ENCODE assay signal across 8 cellular contexts in the genomic region with DNA sequence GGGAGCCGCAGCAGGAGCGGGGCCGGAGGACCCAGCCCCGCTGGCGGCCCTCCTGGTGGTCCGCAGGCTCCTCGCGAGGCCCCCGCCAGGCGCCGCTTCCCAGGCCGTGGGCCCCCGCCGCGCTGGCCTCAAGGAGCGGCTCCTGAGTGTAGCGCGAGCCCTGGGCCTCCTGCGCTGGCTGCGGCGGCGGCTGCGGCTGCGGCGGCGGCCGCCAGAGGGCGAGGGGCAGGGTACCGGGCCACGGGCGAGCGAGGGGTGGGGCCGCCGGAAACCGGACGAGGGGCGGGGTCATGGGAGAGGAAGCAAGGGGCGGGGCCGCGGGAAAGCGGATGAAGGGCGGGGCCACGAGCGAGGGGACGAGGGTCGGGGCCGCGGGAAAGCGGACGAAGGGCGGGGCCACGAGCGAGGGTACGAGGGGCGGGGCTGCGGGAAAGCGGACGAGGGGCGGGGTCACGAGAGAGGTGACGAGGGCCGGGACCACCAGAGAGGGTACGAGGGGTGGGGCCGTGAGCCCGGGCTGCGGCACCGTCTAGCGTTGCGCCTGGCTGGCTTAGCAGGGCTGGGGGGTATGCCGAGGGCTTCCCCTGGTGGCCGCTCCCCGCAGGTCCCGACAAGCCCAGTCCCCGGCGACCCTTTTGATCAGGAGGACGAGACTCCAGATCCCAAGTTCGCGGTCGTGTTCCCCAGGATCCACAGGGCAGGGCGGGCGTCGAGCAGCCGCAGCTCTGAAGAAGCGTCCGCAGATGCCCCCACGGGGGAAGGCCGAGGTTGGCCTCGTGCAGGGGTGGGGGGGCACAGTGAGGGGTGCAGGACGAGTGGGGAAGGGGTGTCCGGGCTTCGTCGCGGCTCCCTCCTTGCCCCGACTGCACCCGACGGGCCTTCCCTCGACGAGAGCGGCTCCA. TPM values are rescaled to one million over a fixed set of nuclear protein-coding genes. Genes with fewer than 3 reads are reported as not detected.
DNase-seq lines count a peak whose midpoint lies in the region; ATAC-seq and TF ChIP-seq lines count a peak whose summit lies in the region.

No MANE protein-coding gene starts in this region.

- H3K4me2 ChIP-seq in mammary epithelial cell (ENCODE audit: insufficient read depth, low read depth, low read length), result peak overlapping the region; percentile 86

- CTCF ChIA-PET in WTC11 (lab: Charles Lee) (interaction anchor here (0.7 to 8.9 kb wide), 24 partner anchors 8 to 318 kb away, joined by 3 to 61 read pairs (median 5); partner anchors contain the start of genes LLGL2, MIF4GD, SMIM5 and TSEN54), mammary epithelial cell (lab: Charles Lee; ENCODE audit: low non-redundant PET) (no interaction called here)

- H3K27me3 ChIP-seq in mammary epithelial cell (ENCODE audit: insufficient read depth, low read length) (peaks cover 4% of the 10 kb centered on the region), skeletal muscle tissue (ENCODE audit: control insufficient read depth in 3 of 3, insufficient read depth in 3 of 3, low read length in 3 of 3) (peaks cover 12 to 18% (median 13%) of the 10 kb centered on the region in 3 donors)

- dilution Hi-C loops in mammary epithelial cell (cut with HindIII; ENCODE audit: low sequenced_read_pairs), result no loop called here

- H3K36me3 ChIP-seq in mammary epithelial cell (ENCODE audit: insufficient read depth, low read length) (no peaks in the 10 kb centered on the region), skeletal muscle tissue (ENCODE audit: control insufficient read depth in 3 of 3, insufficient read depth in 3 of 3, low read length in 3 of 3) (no peaks in the 10 kb centered on the region)

- H3K79me2 ChIP-seq in mammary epithelial cell (ENCODE audit: insufficient read depth, low read length), result no peaks in the 10 kb centered on the region

- peak overlapping the region; percentile 49 for H3K4me3 Mint-ChIP-seq in WTC11

- POLR2A ChIA-PET in WTC11 (lab: Charles Lee), result interaction anchor here (0.6 to 1.1 kb wide), 3 partner anchors 63 to 161 kb away, joined by 3 to 5 read pairs (median 4); no protein-coding TSS in a partner anchor

- peaks cover 3% of the 10 kb centered on the region; the same call in 1 of the 2 replicates for H3K36me3 Mint-ChIP-seq in WTC11

- peaks cover 25% of the 10 kb centered on the region for H3K27me3 Mint-ChIP-seq in WTC11 (ENCODE audit: low read depth)

- H3K9me3 Mint-ChIP-seq in WTC11, result peaks cover 11% of the 10 kb centered on the region

- no peak overlapping the region for H3K27ac ChIP-seq in mammary epithelial cell (ENCODE audit: insufficient read depth, low read depth, low read length)
- H3K27ac ChIP-seq in skeletal muscle tissue (ENCODE audit: low read depth, low read length), result peak overlapping the region; percentile 68

- no peak overlapping the region for H3K27ac Mint-ChIP-seq in WTC11

- peak; percentile 77 for ATAC-seq in GM18502 (IDR thresholded peaks at IDR 0.05; ENCODE audit: poor library complexity, unreplicated experiment)
- peak; percentile 74 for ATAC-seq in HG03097 (IDR thresholded peaks at IDR 0.05; ENCODE audit: low FRiP score, unreplicated experiment)
- ATAC-seq in WTC11, result peak; percentile 89

- H3K4me1 ChIP-seq in mammary epithelial cell (ENCODE audit: insufficient read depth, low read length) (peaks cover 6% of the 10 kb centered on the region), skeletal muscle tissue (ENCODE audit: control insufficient read depth in 3 of 3, insufficient read depth in 3 of 3, low read length in 3 of 3) (peaks cover 6 to 8% (median 6%) of the 10 kb centered on the region in 3 donors)

- H3K4me3 ChIP-seq in mammary epithelial cell (replicated peaks in 1 of 3; ENCODE audit: insufficient read depth in 1 of 3, low read depth in 2 of 3, low read length in 3 of 3), result peak overlapping the region; percentile 41 to 65 (median 46)
- peak overlapping the region; percentile 54 to 73 (median 65) for H3K4me3 ChIP-seq in skeletal muscle tissue (ENCODE audit: low read length in 3 of 3)

- BruUV-seq in mammary epithelial cell (replicated peaks; lab: Mats Ljungman, UMichigan), result no TSS peak

- H3K9ac ChIP-seq in mammary epithelial cell (ENCODE audit: insufficient read depth, low read length), result no peak overlapping the region
- peak overlapping the region; percentile 33 to 81 (median 71) for H3K9ac ChIP-seq in skeletal muscle tissue (ENCODE audit: low read depth in 1 of 3, low read length in 3 of 3)

- peak overlapping the region; percentile 88 for H2AFZ ChIP-seq in mammary epithelial cell (ENCODE audit: low read depth, low read length)

- TF ChIP-seq CTCF in WTC11 (IDR thresholded peaks at IDR 0.05), result peak; percentile 49; the same call in 1 of the 2 replicates
- TF ChIP-seq CTCF in mammary epithelial cell (conservative IDR thresholded peaks at IDR 0.05 in 1 of 2, IDR thresholded peaks at IDR 0.05 in 1 of 2; ENCODE audit: extremely low read depth in 1 of 2, insufficient read depth in 1 of 2, low read depth in 1 of 2, low read length in 2 of 2), result peak in 1 of 2 donors; percentile 30

- 20% methylated on average over 2 of the region's 99 CpGs for WGBS in mammary epithelial cell (ENCODE audit: low coverage, missing lambda C conversion rate)

- in situ Hi-C loops in mammary epithelial cell (cut with MboI; ENCODE audit: low sequenced_read_pairs in 2 of 2), result no loop called here

- intact Hi-C loops in mammary epithelial cell (cut with micrococcal nuclease), result loop anchor here (1.0 to 2.0 kb wide), 3 partner anchors 72 to 163 kb away; partner anchors contain the start of gene TSEN54

- DNase-seq in NCI-H2171 treated with DMSO at 0.1 percent for 48 hours (lab: John Stamatoyannopoulos, UW), result peak; percentile 87
- DNase-seq in WTC11 (ENCODE audit: low spot score), result peak; percentile 95
- DNase-seq in mammary epithelial cell, result peak; percentile 64
- DNase-seq in iPS-NIHi11 (ENCODE audit: low spot score), result peak; percentile 99
- no peak for DNase-seq in OCI-M2 (lab: John Stamatoyannopoulos, UW; ENCODE audit: unreplicated experiment)

- H3K9me3 ChIP-seq in mammary epithelial cell (replicated peaks; ENCODE audit: insufficient read depth, low read length) (no peaks in the 10 kb centered on the region), skeletal muscle tissue (ENCODE audit: control insufficient read depth in 3 of 3, low read length in 3 of 3) (no peaks in the 10 kb centered on the region)

- peaks cover 5% of the 10 kb centered on the region for H3K4me1 Mint-ChIP-seq in WTC11

- H4K20me1 ChIP-seq in mammary epithelial cell (ENCODE audit: insufficient read depth, low read length), result no peaks in the 10 kb centered on the region

TF ChIP-seq in WTC11, 78 proteins besides CTCF, POLR2A, EP300 and RAD21 (continues in another document):
- peak; percentile 24; the same call in 1 of the 2 replicates for TF ChIP-seq NFE2L1 (CRISPR knock-in tag; IDR thresholded peaks at IDR 0.05)
- TF ChIP-seq ELF4 (CRISPR knock-in tag; IDR thresholded peaks at IDR 0.05; ENCODE audit: low read depth), result no peak
- TF ChIP-seq, protein P1, sequence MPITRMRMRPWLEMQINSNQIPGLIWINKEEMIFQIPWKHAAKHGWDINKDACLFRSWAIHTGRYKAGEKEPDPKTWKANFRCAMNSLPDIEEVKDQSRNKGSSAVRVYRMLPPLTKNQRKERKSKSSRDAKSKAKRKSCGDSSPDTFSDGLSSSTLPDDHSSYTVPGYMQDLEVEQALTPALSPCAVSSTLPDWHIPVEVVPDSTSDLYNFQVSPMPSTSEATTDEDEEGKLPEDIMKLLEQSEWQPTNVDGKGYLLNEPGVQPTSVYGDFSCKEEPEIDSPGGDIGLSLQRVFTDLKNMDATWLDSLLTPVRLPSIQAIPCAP (CRISPR knock-in tag; IDR thresholded peaks at IDR 0.05), result no peak
- no peak for TF ChIP-seq GTF2I (CRISPR knock-in tag; conservative IDR thresholded peaks at IDR 0.05)
- TF ChIP-seq, protein P2, sequence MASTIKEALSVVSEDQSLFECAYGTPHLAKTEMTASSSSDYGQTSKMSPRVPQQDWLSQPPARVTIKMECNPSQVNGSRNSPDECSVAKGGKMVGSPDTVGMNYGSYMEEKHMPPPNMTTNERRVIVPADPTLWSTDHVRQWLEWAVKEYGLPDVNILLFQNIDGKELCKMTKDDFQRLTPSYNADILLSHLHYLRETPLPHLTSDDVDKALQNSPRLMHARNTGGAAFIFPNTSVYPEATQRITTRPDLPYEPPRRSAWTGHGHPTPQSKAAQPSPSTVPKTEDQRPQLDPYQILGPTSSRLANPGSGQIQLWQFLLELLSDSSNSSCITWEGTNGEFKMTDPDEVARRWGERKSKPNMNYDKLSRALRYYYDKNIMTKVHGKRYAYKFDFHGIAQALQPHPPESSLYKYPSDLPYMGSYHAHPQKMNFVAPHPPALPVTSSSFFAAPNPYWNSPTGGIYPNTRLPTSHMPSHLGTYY (CRISPR knock-in tag; IDR thresholded peaks at IDR 0.05), result no peak
- TF ChIP-seq ZNF138 (CRISPR knock-in tag; conservative IDR thresholded peaks at IDR 0.05), result no peak
- TF ChIP-seq ZNF396 (CRISPR knock-in tag; IDR thresholded peaks at IDR 0.05; ENCODE audit: borderline replicate concordance), result no peak
- no peak for TF ChIP-seq ZNF263 (CRISPR knock-in tag; IDR thresholded peaks at IDR 0.05; ENCODE audit: low read depth)
- peak; percentile 74 for TF ChIP-seq ZNF423 (CRISPR knock-in tag; IDR thresholded peaks at IDR 0.05)
- TF ChIP-seq, protein P3, sequence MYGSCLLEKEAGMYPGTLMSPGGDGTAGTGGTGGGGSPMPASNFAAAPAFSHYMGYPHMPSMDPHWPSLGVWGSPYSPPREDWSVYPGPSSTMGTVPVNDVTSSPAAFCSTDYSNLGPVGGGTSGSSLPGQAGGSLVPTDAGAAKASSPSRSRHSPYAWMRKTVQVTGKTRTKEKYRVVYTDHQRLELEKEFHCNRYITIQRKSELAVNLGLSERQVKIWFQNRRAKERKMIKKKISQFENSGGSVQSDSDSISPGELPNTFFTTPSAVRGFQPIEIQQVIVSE (CRISPR knock-in tag; IDR thresholded peaks at IDR 0.05; ENCODE audit: borderline replicate concordance), result no peak
- no peak for TF ChIP-seq JUN (CRISPR knock-in tag; IDR thresholded peaks at IDR 0.05)
- no peak for TF ChIP-seq E2F4 (CRISPR knock-in tag; IDR thresholded peaks at IDR 0.05; ENCODE audit: borderline replicate concordance, low read depth)

RNA-seq across cellular contexts. Expression of gene MYO15B, which starts 1.7 kb away (rescaled TPM):
- total RNA-seq in WTC11 (2021) (35.6 to 51.1 TPM (median 51.0 TPM) in 3 replicates), mammary epithelial cell (1 to 10 TPM; 5.2 to 5.8 TPM), skeletal muscle tissue (43.8 TPM)
- 0.31 TPM for polyA plus RNA-seq in mammary epithelial cell
- polyA minus RNA-seq in mammary epithelial cell, result not detected

RNA-seq across cellular contexts. Expression of gene SMIM5, which starts 44.0 kb away (rescaled TPM):
- 0.05 TPM in 1 of 3 replicates, not detected in the others for total RNA-seq in WTC11 (2021)
- total RNA-seq in mammary epithelial cell, result not detected
- 0.03 TPM for polyA plus RNA-seq in mammary epithelial cell
- polyA minus RNA-seq in mammary epithelial cell, result not detected
- 3.7 TPM for total RNA-seq in skeletal muscle tissue
